21 cellular contexts compared by ENCODE assay signal in genomic region chr15:88714782-88715372, GRCh38.
DNase-seq lines count a peak whose midpoint lies in the region; ATAC-seq and TF ChIP-seq lines count a peak whose summit lies in the region.
"Had no signal": no experiment of that assay in that cellular context is flagged by ENCODE, and none has a peak within 500 bp of the region (broad histone marks: within the 10 kb centered on the region; RNA-seq: fewer than 3 reads in every experiment).

No MANE protein-coding gene starts in this region.

- H3K27ac ChIP-seq in left ventricle myocardium inferior (replicated peaks) (no peak overlapping the region), testis (no peak overlapping the region)
- H3K27ac ChIP-seq: KMS-11 had no signal

- H3K4me1 Mint-ChIP-seq in mesothelial cell of epicardium: no peaks in the 10 kb centered on the region

- no peak for TF ChIP-seq POLR2A in testis (IDR thresholded peaks at IDR 0.05)

- peak; percentile 70 for ATAC-seq in Right ventricle myocardium inferior
- no peak for ATAC-seq in GM18520 (IDR thresholded peaks at IDR 0.05; ENCODE audit: unreplicated experiment)

- TF ChIP-seq CTCF in left ventricle myocardium inferior (IDR thresholded peaks at IDR 0.05; ENCODE audit: borderline replicate concordance) (no peak), testis (IDR thresholded peaks at IDR 0.05) (no peak), mesothelial cell of epicardium (IDR thresholded peaks at IDR 0.05; ENCODE audit: unreplicated experiment) (no peak)

- no peaks in the 10 kb centered on the region for H3K36me3 ChIP-seq in left ventricle myocardium inferior
- no peaks in the 10 kb centered on the region for H3K36me3 ChIP-seq in testis (ENCODE audit: low read depth, missing control alignments)

- intact Hi-C loops in Right ventricle myocardium inferior (cut with DNase I): no loop called here
- intact Hi-C loops in left ventricle myocardium inferior (cut with micrococcal nuclease): no loop called here
- intact Hi-C loops in head of caudate nucleus (cut with DNase I): no loop called here
- intact Hi-C loops in testis (cut with DNase I; ENCODE audit: low total_unique reads): no loop called here

- DNase-seq in Right ventricle myocardium inferior (ENCODE audit: missing footprints) (no peak), left ventricle myocardium inferior (no peak), head of caudate nucleus (peak in 34 of 42 donors; percentile 7 to 74 (median 48)), pons (ENCODE audit: low spot score) (peak; percentile 64), testis (peak; percentile 16), mesothelial cell of epicardium (ENCODE audit: low spot score in 2 of 2, unreplicated experiment in 2 of 2) (no peak), SHP77 treated with DMSO at 0.1 percent for 48 hours (lab: John Stamatoyannopoulos, UW) (no peak)
- DNase-seq: 8988T; Caco-2; CD4-positive, CD25-positive, alpha-beta regulatory T cell; DMS153; GF-D8; NCI-H1417 treated with DMSO at 0.1 percent for 48 hours; NCI-H187 treated with DMSO at 0.1 percent for 48 hours; NCI-H2227 treated with DMSO at 0.1 percent for 48 hours; NCI-H510A treated with DMSO at 0.1 percent for 48 hours; NCI-H774; SIG-M5 had no signal

- no peaks in the 10 kb centered on the region for H3K9me3 ChIP-seq in left ventricle myocardium inferior (replicated peaks)
- no peaks in the 10 kb centered on the region for H3K9me3 ChIP-seq in testis
- H3K9me3 ChIP-seq: Caco-2 had no signal

- H3K27me3 ChIP-seq in left ventricle myocardium inferior (ENCODE audit: low read depth): peaks cover 80% of the 10 kb centered on the region
- H3K27me3 ChIP-seq in testis: no peaks in the 10 kb centered on the region

- WGBS in testis, 2 donors: 59 to 66% methylated on average over 9 of the region's 9 CpGs

- no peaks in the 10 kb centered on the region for H3K9me3 Mint-ChIP-seq in mesothelial cell of epicardium
- H3K9me3 Mint-ChIP-seq: CD4-positive, CD25-positive, alpha-beta regulatory T cell had no signal

- no peaks in the 10 kb centered on the region for H3K36me3 Mint-ChIP-seq in mesothelial cell of epicardium
- H3K36me3 Mint-ChIP-seq: CD4-positive, CD25-positive, alpha-beta regulatory T cell had no signal

- no peak overlapping the region for H3K4me3 ChIP-seq in left ventricle myocardium inferior
- H3K4me3 ChIP-seq in testis: no peak overlapping the region

- H3K4me1 ChIP-seq in left ventricle myocardium inferior: peaks cover 8% of the 10 kb centered on the region
- no peaks in the 10 kb centered on the region for H3K4me1 ChIP-seq in testis
- H3K4me1 ChIP-seq: Caco-2 had no signal

- no peak overlapping the region for H3K27ac Mint-ChIP-seq in mesothelial cell of epicardium

- H3K4me3 Mint-ChIP-seq in mesothelial cell of epicardium: no peak overlapping the region
- H3K4me3 Mint-ChIP-seq: B cell; CD4-positive, CD25-positive, alpha-beta regulatory T cell had no signal

- peaks cover 73% of the 10 kb centered on the region for H3K27me3 Mint-ChIP-seq in mesothelial cell of epicardium (ENCODE audit: low read depth)

Comparison
In these comparisons a context has a peak if more than half of its experiments do, and no peak if none do; other contexts are left out.
1. DNase-seq: peak in head of caudate nucleus (34 of 42), pons (single experiment) and testis (single experiment); none in Right ventricle myocardium inferior (single experiment), left ventricle myocardium inferior (single experiment), mesothelial cell of epicardium (0 of 2) and SHP77 treated with DMSO at 0.1 percent for 48 hours (single experiment).